Comparison of ENCODE assay signal across 8 cellular contexts in the genomic region with DNA sequence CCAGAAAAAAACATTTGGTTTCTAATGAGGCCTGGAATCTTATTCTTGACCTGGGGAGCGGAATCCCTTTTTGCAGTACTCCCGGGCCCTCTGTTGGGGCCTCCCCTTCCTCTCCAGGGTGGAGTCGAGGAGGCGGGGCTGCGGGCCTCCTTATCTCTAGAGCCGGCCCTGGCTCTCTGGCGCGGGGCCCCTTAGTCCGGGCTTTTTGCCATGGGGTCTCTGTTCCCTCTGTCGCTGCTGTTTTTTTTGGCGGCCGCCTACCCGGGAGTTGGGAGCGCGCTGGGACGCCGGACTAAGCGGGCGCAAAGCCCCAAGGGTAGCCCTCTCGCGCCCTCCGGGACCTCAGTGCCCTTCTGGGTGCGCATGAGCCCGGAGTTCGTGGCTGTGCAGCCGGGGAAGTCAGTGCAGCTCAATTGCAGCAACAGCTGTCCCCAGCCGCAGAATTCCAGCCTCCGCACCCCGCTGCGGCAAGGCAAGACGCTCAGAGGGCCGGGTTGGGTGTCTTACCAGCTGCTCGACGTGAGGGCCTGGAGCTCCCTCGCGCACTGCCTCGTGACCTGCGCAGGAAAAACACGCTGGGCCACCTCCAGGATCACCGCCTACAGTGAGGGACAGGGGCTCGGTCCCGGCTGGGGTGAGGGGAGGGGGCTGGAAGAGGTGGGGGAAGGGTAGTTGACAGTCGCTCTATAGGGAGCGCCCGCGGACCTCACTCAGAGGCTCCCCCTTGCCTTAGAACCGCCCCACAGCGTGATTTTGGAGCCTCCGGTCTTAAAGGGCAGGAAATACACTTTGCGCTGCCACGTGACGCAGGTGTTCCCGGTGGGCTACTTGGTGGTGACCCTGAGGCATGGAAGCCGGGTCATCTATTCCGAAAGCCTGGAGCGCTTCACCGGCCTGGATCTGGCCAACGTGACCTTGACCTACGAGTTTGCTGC. TPM values are rescaled to one million over a fixed set of nuclear protein-coding genes. Genes with fewer than 3 reads are reported as not detected.
DNase-seq lines count a peak whose midpoint lies in the region; ATAC-seq and TF ChIP-seq lines count a peak whose summit lies in the region.

A gene with protein sequence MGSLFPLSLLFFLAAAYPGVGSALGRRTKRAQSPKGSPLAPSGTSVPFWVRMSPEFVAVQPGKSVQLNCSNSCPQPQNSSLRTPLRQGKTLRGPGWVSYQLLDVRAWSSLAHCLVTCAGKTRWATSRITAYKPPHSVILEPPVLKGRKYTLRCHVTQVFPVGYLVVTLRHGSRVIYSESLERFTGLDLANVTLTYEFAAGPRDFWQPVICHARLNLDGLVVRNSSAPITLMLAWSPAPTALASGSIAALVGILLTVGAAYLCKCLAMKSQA (plus strand): TSS at position 153 of the 935 bp plus-strand sequence. CDS start 58 bp downstream, at position 211.

- H3K36me3 ChIP-seq in iPS-15b (ENCODE audit: control insufficient read depth, insufficient read depth, low read length) = no peaks in the 10 kb centered on the region

- CTCF ChIA-PET in AG04450 (lab: Charles Lee) = interaction anchor here (0.7 to 2.1 kb wide), 4 partner anchors 18 to 161 kb away, joined by 3 to 8 read pairs (median 4); no protein-coding TSS in a partner anchor

- no peaks in the 10 kb centered on the region for H3K27me3 ChIP-seq in AG04450 (ENCODE audit: control insufficient read depth, insufficient read depth, low read length)
- peaks cover 61% of the 10 kb centered on the region for H3K27me3 ChIP-seq in iPS-15b (ENCODE audit: control insufficient read depth, insufficient read depth, low read length)

- peak within 1 kb of the TSS; percentile 59 to 73 for H3K4me3 Mint-ChIP-seq in stimulated activated naive CD8-positive, alpha-beta T cell treated with anti-CD3 and anti-CD28 coated beads, Interleukin-15, amount 100 ng/mL, for 72 hours

- no peaks in the 10 kb centered on the region for H3K9me3 Mint-ChIP-seq in stimulated activated naive CD8-positive, alpha-beta T cell treated with anti-CD3 and anti-CD28 coated beads, Interleukin-15, amount 100 ng/mL, for 72 hours

- H3K9ac ChIP-seq in iPS-15b (ENCODE audit: low read depth, low read length) = no peak within 1 kb of the TSS

- peaks cover 2% of the 10 kb centered on the region for H3K4me1 ChIP-seq in iPS-15b (ENCODE audit: control insufficient read depth, insufficient read depth, low read length)

- H3K4me3 ChIP-seq in AG04450 (ENCODE audit: low read depth, low read length) (peak within 1 kb of the TSS; percentile 7; the same call in 1 of the 2 replicates), iPS-15b (ENCODE audit: low read depth, low read length) (peak within 1 kb of the TSS; percentile 79)

- H3K27me3 Mint-ChIP-seq in stimulated activated naive CD8-positive, alpha-beta T cell treated with anti-CD3 and anti-CD28 coated beads, Interleukin-15, amount 100 ng/mL, for 72 hours = peaks cover 48% of the 10 kb centered on the region

- H3K27ac Mint-ChIP-seq in stimulated activated naive CD8-positive, alpha-beta T cell treated with anti-CD3 and anti-CD28 coated beads, Interleukin-15, amount 100 ng/mL, for 72 hours = no peak within 1 kb of the TSS

- POLR2A ChIA-PET in AG04450 (lab: Yijun Ruan, JAX) = interaction anchor here (0.7 to 1.4 kb wide), 5 partner anchors 10 to 47 kb away, joined by 3 to 12 read pairs (median 5); a partner anchor contains a TSS

- peak; percentile 63 for ATAC-seq in stimulated activated naive CD8-positive, alpha-beta T cell treated with anti-CD3 and anti-CD28 coated beads, Interleukin-15, amount 100 ng/mL, for 72 hours
- ATAC-seq in HG03039 (IDR thresholded peaks at IDR 0.05; ENCODE audit: unreplicated experiment) = no peak
- ATAC-seq in GM18907 (IDR thresholded peaks at IDR 0.05; ENCODE audit: unreplicated experiment) = no peak

- DNase-seq in AG04450 (ENCODE audit: low read depth, low spot score) (no peak), HK-2 (ENCODE audit: unreplicated experiment) (peak; percentile 34), NCI-H2107 treated with DMSO at 0.1 percent for 48 hours (lab: John Stamatoyannopoulos, UW; ENCODE audit: unreplicated experiment) (no peak)
- peak; percentile 69 for DNase-seq in activated CD8-positive, alpha-beta memory T cell treated with anti-CD3 and anti-CD28 coated beads, Interleukin-2, amount 50 U/mL, for 48 hours
- DNase-seq in stimulated activated naive CD8-positive, alpha-beta T cell treated with anti-CD3 and anti-CD28 coated beads, Interleukin-15, amount 100 ng/mL, for 72 hours = peak; percentile 39 to 46

- peaks cover 69% of the 10 kb centered on the region for H3K4me1 Mint-ChIP-seq in stimulated activated naive CD8-positive, alpha-beta T cell treated with anti-CD3 and anti-CD28 coated beads, Interleukin-15, amount 100 ng/mL, for 72 hours

- TF ChIP-seq CTCF in AG04450 (IDR thresholded peaks at IDR 0.05; ENCODE audit: low read depth, low read length) = no peak

- H3K9me3 ChIP-seq in AG04450 (ENCODE audit: control insufficient read depth, insufficient read depth, low read length) = no peaks in the 10 kb centered on the region; the same call in 1 of the 2 replicates
- no peaks in the 10 kb centered on the region for H3K9me3 ChIP-seq in iPS-15b (ENCODE audit: control insufficient read depth, insufficient read depth, low read length)

- peak within 1 kb of the TSS; percentile 21 for H3K27ac ChIP-seq in AG04450 (ENCODE audit: low read depth, low read length)

RNA-seq across cellular contexts. Expression of the gene that starts here (rescaled TPM):
- 2.5 and 3.3 TPM in 2 replicates for polyA plus RNA-seq in AG04450 (2011; rRNA removed)
- 0.61 and 1.6 TPM in 2 replicates for polyA minus RNA-seq in AG04450 (2011; rRNA and poly(A)+ RNA removed)

Comparison
In these comparisons a context has a peak if more than half of its experiments do, and no peak if none do; other contexts are left out.
1. DNase-seq: peak in HK-2 (single experiment), activated CD8-positive, alpha-beta memory T cell treated with anti-CD3 and anti-CD28 coated beads, Interleukin-2, amount 50 U/mL, for 48 hours (single experiment) and stimulated activated naive CD8-positive, alpha-beta T cell treated with anti-CD3 and anti-CD28 coated beads, Interleukin-15, amount 100 ng/mL, for 72 hours (2 of 2); none in AG04450 (single experiment) and NCI-H2107 treated with DMSO at 0.1 percent for 48 hours (single experiment).